1 cellular context compared by ENCODE assay signal in genomic region chr2:217069263-217070042, GRCh38.
A peak's percentile ranks its signal among the peaks of the same experiment; 100 is the strongest.
TF ChIP-seq lines count a peak whose summit lies in the region.

No MANE protein-coding gene starts in this region.

TF ChIP-seq in K562, 482 proteins besides CTCF, POLR2A, EP300 and RAD21 (continued from another document):
- TF ChIP-seq ZNF609 (CRISPR knock-in tag; IDR thresholded peaks at IDR 0.05; ENCODE audit: borderline replicate concordance) (no peak), KLF16 (IDR thresholded peaks at IDR 0.05) (no peak), PHF20 (IDR thresholded peaks at IDR 0.05; ENCODE audit: partially characterized antibody) (peak; percentile 8), ZBTB8A (IDR thresholded peaks at IDR 0.05; ENCODE audit: partially characterized antibody) (no peak), PBX2 (CRISPR knock-in tag; IDR thresholded peaks at IDR 0.05; ENCODE audit: low read depth) (no peak), PBX2 (tag; conservative IDR thresholded peaks at IDR 0.05; ENCODE audit: low read depth) (no peak), GABPB1 (CRISPR knock-in tag; IDR thresholded peaks at IDR 0.05) (no peak), FOXJ3 (CRISPR knock-in tag; IDR thresholded peaks at IDR 0.05) (no peak), ATF3 (IDR thresholded peaks at IDR 0.05) (peak; percentile 59), ATF3 (CRISPR knock-in tag; conservative IDR thresholded peaks at IDR 0.05) (no peak)
